Comparison of ENCODE assay signal across 6 cellular contexts in genomic region chr2:56250153-56250729, GRCh38.
"Had no signal": no experiment of that assay in that cellular context is flagged by ENCODE, and none has a peak within 500 bp of the region (broad histone marks: within the 10 kb centered on the region; RNA-seq: fewer than 3 reads in every experiment).

No MANE protein-coding gene starts in this region.

- DNase-seq: H9, HCEC 1CT, IMR-90 had no signal

- H3K27ac Mint-ChIP-seq: GM23338, H9 had no signal

- ATAC-seq: GM23338, K562 had no signal

- H3K4me3 Mint-ChIP-seq: GM23338, H9 had no signal

- H3K27ac ChIP-seq: HL-60 had no signal

- H3K4me3 ChIP-seq: GM23338, K562 had no signal

- H3K9me3 Mint-ChIP-seq: GM23338, H9 had no signal
